ENCODE assay signal across 1 cellular context in the genomic region with DNA sequence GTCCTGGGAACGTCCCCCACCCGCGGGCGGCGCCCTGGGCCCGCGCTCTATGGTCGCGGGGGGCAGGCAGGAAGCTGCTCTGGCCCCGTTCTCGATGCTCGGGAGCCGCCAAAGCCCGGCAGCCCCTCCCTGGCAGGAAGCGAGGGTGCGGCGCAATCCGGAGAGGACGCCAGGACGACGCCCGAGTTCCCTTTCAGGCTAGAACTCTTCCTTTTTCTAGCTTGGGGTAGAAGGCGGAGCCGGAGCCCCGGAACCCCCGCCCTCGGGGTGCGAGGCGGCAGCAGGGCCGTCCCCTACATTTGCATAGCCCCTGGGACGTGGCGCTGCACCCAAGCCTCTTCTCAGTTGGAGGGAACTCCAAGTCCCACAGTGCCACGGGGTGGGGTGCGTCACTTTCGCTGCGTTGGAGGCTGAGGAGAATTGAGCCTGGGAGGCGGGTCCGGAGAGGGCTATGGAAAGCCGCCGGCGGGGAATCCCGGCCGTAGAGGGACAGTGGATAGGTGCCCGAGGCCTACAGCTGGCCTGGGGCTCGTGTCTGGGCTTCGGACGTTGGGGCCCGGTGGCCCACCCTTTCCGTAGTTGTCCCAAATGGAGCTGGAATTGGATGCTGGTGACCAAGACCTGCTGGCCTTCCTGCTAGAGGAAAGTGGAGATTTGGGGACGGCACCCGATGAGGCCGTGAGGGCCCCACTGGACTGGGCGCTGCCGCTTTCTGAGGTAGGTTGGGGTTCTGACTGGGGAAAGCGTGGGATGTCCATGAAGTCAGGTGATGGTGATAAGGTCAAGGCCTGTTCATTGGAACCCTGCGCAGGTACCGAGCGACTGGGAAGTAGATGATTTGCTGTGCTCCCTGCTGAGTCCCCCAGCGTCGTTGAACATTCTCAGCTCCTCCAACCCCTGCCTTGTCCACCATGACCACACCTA.
A peak's percentile ranks its signal among the peaks of the same experiment; 100 is the strongest.
TF ChIP-seq lines count a peak whose summit lies in the region.

A gene with protein sequence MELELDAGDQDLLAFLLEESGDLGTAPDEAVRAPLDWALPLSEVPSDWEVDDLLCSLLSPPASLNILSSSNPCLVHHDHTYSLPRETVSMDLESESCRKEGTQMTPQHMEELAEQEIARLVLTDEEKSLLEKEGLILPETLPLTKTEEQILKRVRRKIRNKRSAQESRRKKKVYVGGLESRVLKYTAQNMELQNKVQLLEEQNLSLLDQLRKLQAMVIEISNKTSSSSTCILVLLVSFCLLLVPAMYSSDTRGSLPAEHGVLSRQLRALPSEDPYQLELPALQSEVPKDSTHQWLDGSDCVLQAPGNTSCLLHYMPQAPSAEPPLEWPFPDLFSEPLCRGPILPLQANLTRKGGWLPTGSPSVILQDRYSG (plus strand): TSS at position 482 of the 924 bp plus-strand sequence. CDS start 107 bp downstream, at position 589.
A gene with protein sequence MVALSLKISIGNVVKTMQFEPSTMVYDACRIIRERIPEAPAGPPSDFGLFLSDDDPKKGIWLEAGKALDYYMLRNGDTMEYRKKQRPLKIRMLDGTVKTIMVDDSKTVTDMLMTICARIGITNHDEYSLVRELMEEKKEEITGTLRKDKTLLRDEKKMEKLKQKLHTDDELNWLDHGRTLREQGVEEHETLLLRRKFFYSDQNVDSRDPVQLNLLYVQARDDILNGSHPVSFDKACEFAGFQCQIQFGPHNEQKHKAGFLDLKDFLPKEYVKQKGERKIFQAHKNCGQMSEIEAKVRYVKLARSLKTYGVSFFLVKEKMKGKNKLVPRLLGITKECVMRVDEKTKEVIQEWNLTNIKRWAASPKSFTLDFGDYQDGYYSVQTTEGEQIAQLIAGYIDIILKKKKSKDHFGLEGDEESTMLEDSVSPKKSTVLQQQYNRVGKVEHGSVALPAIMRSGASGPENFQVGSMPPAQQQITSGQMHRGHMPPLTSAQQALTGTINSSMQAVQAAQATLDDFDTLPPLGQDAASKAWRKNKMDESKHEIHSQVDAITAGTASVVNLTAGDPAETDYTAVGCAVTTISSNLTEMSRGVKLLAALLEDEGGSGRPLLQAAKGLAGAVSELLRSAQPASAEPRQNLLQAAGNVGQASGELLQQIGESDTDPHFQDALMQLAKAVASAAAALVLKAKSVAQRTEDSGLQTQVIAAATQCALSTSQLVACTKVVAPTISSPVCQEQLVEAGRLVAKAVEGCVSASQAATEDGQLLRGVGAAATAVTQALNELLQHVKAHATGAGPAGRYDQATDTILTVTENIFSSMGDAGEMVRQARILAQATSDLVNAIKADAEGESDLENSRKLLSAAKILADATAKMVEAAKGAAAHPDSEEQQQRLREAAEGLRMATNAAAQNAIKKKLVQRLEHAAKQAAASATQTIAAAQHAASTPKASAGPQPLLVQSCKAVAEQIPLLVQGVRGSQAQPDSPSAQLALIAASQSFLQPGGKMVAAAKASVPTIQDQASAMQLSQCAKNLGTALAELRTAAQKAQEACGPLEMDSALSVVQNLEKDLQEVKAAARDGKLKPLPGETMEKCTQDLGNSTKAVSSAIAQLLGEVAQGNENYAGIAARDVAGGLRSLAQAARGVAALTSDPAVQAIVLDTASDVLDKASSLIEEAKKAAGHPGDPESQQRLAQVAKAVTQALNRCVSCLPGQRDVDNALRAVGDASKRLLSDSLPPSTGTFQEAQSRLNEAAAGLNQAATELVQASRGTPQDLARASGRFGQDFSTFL (N-terminal part only) (minus strand): TSS at position 11 of the 924 bp plus-strand sequence. CDS start 6,501 bp downstream, outside the sequence.

TF ChIP-seq in HepG2, 621 proteins besides CTCF, POLR2A, EP300 and RAD21 (continued from another document and continues in another):
- TF ChIP-seq, protein P1, sequence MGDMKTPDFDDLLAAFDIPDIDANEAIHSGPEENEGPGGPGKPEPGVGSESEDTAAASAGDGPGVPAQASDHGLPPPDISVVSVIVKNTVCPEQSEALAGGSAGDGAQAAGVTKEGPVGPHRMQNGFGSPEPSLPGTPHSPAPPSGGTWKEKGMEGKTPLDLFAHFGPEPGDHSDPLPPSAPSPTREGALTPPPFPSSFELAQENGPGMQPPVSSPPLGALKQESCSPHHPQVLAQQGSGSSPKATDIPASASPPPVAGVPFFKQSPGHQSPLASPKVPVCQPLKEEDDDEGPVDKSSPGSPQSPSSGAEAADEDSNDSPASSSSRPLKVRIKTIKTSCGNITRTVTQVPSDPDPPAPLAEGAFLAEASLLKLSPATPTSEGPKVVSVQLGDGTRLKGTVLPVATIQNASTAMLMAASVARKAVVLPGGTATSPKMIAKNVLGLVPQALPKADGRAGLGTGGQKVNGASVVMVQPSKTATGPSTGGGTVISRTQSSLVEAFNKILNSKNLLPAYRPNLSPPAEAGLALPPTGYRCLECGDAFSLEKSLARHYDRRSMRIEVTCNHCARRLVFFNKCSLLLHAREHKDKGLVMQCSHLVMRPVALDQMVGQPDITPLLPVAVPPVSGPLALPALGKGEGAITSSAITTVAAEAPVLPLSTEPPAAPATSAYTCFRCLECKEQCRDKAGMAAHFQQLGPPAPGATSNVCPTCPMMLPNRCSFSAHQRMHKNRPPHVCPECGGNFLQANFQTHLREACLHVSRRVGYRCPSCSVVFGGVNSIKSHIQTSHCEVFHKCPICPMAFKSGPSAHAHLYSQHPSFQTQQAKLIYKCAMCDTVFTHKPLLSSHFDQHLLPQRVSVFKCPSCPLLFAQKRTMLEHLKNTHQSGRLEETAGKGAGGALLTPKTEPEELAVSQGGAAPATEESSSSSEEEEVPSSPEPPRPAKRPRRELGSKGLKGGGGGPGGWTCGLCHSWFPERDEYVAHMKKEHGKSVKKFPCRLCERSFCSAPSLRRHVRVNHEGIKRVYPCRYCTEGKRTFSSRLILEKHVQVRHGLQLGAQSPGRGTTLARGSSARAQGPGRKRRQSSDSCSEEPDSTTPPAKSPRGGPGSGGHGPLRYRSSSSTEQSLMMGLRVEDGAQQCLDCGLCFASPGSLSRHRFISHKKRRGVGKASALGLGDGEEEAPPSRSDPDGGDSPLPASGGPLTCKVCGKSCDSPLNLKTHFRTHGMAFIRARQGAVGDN (CRISPR knock-in tag; IDR thresholded peaks at IDR 0.05) = peak; percentile 89
- TF ChIP-seq, protein P2, sequence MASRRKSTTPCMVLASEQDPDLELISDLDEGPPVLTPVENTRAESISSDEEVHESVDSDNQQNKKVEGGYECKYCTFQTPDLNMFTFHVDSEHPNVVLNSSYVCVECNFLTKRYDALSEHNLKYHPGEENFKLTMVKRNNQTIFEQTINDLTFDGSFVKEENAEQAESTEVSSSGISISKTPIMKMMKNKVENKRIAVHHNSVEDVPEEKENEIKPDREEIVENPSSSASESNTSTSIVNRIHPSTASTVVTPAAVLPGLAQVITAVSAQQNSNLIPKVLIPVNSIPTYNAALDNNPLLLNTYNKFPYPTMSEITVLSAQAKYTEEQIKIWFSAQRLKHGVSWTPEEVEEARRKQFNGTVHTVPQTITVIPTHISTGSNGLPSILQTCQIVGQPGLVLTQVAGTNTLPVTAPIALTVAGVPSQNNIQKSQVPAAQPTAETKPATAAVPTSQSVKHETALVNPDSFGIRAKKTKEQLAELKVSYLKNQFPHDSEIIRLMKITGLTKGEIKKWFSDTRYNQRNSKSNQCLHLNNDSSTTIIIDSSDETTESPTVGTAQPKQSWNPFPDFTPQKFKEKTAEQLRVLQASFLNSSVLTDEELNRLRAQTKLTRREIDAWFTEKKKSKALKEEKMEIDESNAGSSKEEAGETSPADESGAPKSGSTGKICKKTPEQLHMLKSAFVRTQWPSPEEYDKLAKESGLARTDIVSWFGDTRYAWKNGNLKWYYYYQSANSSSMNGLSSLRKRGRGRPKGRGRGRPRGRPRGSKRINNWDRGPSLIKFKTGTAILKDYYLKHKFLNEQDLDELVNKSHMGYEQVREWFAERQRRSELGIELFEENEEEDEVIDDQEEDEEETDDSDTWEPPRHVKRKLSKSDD (CRISPR knock-in tag; IDR thresholded peaks at IDR 0.05; ENCODE audit: low read depth) = peak; percentile 45
- TF ChIP-seq ZNF264 (CRISPR knock-in tag; IDR thresholded peaks at IDR 0.05) (peak; percentile 16; the same call in 1 of the 2 replicates), GZF1 (CRISPR knock-in tag; IDR thresholded peaks at IDR 0.05) (0 out of 2 replicates have a peak, but pooled peaks have one; percentile 70), ZNF205 (CRISPR knock-in tag; IDR thresholded peaks at IDR 0.05) (peak; percentile 45; the same call in 1 of the 2 replicates), ZBTB38 (CRISPR knock-in tag; IDR thresholded peaks at IDR 0.05) (peak; percentile 32; the same call in 1 of the 2 replicates), SIN3A (IDR thresholded peaks at IDR 0.05; ENCODE audit: borderline replicate concordance, low read depth, low read length) (peak; percentile 12; the same call in 1 of the 2 replicates), PRPF4 (IDR thresholded peaks at IDR 0.05; ENCODE audit: low read depth, low read length, poor library complexity, severe bottlenecking) (no peak), CENPT (CRISPR knock-in tag; IDR thresholded peaks at IDR 0.05; ENCODE audit: low read depth) (no peak), ZFP41 (CRISPR knock-in tag; IDR thresholded peaks at IDR 0.05; ENCODE audit: borderline replicate concordance) (peak; percentile 61; the same call in 1 of the 2 replicates), ZNF230 (CRISPR knock-in tag; IDR thresholded peaks at IDR 0.05) (peak; percentile 22; the same call in 1 of the 2 replicates), SMC3 (IDR thresholded peaks at IDR 0.05; ENCODE audit: low read length) (no peak), CHCHD3 (CRISPR knock-in tag; IDR thresholded peaks at IDR 0.05) (no peak), ATF7 (IDR thresholded peaks at IDR 0.05) (no peak), ATF7 (CRISPR knock-in tag; IDR thresholded peaks at IDR 0.05) (no peak; the same call in 1 of the 2 replicates)
- TF ChIP-seq, protein P3, sequence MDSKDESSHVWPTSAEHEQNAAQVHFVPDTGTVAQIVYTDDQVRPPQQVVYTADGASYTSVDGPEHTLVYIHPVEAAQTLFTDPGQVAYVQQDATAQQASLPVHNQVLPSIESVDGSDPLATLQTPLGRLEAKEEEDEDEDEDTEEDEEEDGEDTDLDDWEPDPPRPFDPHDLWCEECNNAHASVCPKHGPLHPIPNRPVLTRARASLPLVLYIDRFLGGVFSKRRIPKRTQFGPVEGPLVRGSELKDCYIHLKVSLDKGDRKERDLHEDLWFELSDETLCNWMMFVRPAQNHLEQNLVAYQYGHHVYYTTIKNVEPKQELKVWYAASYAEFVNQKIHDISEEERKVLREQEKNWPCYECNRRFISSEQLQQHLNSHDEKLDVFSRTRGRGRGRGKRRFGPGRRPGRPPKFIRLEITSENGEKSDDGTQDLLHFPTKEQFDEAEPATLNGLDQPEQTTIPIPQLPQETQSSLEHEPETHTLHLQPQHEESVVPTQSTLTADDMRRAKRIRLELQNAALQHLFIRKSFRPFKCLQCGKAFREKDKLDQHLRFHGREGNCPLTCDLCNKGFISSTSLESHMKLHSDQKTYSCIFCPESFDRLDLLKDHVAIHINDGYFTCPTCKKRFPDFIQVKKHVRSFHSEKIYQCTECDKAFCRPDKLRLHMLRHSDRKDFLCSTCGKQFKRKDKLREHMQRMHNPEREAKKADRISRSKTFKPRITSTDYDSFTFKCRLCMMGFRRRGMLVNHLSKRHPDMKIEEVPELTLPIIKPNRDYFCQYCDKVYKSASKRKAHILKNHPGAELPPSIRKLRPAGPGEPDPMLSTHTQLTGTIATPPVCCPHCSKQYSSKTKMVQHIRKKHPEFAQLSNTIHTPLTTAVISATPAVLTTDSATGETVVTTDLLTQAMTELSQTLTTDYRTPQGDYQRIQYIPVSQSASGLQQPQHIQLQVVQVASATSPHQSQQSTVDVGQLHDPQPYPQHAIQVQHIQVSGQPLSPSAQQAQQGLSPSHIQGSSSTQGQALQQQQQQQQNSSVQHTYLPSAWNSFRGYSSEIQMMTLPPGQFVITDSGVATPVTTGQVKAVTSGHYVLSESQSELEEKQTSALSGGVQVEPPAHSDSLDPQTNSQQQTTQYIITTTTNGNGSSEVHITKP (CRISPR knock-in tag; IDR thresholded peaks at IDR 0.05; ENCODE audit: low read depth) = peak; percentile 41; the same call in 1 of the 2 replicates
- TF ChIP-seq, protein P4, sequence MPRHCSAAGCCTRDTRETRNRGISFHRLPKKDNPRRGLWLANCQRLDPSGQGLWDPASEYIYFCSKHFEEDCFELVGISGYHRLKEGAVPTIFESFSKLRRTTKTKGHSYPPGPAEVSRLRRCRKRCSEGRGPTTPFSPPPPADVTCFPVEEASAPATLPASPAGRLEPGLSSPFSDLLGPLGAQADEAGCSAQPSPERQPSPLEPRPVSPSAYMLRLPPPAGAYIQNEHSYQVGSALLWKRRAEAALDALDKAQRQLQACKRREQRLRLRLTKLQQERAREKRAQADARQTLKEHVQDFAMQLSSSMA (CRISPR knock-in tag; IDR thresholded peaks at IDR 0.05) = peak; percentile 48; the same call in 1 of the 2 replicates
- TF ChIP-seq, protein P5, sequence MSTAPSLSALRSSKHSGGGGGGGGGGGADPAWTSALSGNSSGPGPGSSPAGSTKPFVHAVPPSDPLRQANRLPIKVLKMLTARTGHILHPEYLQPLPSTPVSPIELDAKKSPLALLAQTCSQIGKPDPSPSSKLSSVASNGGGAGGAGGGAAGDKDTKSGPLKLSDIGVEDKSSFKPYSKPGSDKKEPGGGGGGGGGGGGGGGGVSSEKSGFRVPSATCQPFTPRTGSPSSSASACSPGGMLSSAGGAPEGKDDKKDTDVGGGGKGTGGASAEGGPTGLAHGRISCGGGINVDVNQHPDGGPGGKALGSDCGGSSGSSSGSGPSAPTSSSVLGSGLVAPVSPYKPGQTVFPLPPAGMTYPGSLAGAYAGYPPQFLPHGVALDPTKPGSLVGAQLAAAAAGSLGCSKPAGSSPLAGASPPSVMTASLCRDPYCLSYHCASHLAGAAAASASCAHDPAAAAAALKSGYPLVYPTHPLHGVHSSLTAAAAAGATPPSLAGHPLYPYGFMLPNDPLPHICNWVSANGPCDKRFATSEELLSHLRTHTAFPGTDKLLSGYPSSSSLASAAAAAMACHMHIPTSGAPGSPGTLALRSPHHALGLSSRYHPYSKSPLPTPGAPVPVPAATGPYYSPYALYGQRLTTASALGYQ (CRISPR knock-in tag; IDR thresholded peaks at IDR 0.05) = peak; percentile 81; the same call in 1 of the 2 replicates
- TF ChIP-seq, protein P6, sequence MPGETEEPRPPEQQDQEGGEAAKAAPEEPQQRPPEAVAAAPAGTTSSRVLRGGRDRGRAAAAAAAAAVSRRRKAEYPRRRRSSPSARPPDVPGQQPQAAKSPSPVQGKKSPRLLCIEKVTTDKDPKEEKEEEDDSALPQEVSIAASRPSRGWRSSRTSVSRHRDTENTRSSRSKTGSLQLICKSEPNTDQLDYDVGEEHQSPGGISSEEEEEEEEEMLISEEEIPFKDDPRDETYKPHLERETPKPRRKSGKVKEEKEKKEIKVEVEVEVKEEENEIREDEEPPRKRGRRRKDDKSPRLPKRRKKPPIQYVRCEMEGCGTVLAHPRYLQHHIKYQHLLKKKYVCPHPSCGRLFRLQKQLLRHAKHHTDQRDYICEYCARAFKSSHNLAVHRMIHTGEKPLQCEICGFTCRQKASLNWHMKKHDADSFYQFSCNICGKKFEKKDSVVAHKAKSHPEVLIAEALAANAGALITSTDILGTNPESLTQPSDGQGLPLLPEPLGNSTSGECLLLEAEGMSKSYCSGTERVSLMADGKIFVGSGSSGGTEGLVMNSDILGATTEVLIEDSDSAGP (CRISPR knock-in tag; IDR thresholded peaks at IDR 0.05; ENCODE audit: borderline replicate concordance) = peak; percentile 92
- TF ChIP-seq, protein P7, sequence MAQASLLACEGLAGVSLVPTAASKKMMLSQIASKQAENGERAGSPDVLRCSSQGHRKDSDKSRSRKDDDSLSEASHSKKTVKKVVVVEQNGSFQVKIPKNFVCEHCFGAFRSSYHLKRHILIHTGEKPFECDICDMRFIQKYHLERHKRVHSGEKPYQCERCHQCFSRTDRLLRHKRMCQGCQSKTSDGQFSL (CRISPR knock-in tag; IDR thresholded peaks at IDR 0.05) = 0 out of 2 replicates have a peak, but pooled peaks have one; percentile 64
